15 cellular contexts compared by ENCODE assay signal in genomic region chr3:54599741-54600140, GRCh38.
DNase-seq lines count a peak whose midpoint lies in the region; ATAC-seq and TF ChIP-seq lines count a peak whose summit lies in the region.
"Had no signal": no experiment of that assay in that cellular context is flagged by ENCODE, and none has a peak within 500 bp of the region (broad histone marks: within the 10 kb centered on the region; RNA-seq: fewer than 3 reads in every experiment).

No MANE protein-coding gene starts in this region.

- peak; percentile 56 to 94 (median 83) for ATAC-seq in heart right ventricle
- no peak for ATAC-seq in GM18867 (IDR thresholded peaks at IDR 0.05; ENCODE audit: unreplicated experiment)
- ATAC-seq: foreskin keratinocyte, Panc1, upper lobe of right lung had no signal

- WGBS in heart right ventricle, 2 donors: 50 to 63% methylated on average over 11 of the region's 11 CpGs

- no peaks in the 10 kb centered on the region for H3K9me3 ChIP-seq in heart right ventricle
- H3K9me3 ChIP-seq: upper lobe of right lung had no signal

- H3K4me3 ChIP-seq in heart right ventricle: peak overlapping the region in 5 of 10 donors; percentile 13 to 24 (median 19)
- H3K4me3 ChIP-seq: upper lobe of right lung had no signal

- H3K27me3 ChIP-seq in heart right ventricle: no peaks in the 10 kb centered on the region
- H3K27me3 ChIP-seq: foreskin keratinocyte, upper lobe of right lung had no signal

- no peak for TF ChIP-seq CTCF in heart right ventricle (IDR thresholded peaks at IDR 0.05)

- no peaks in the 10 kb centered on the region for H3K36me3 ChIP-seq in heart right ventricle
- H3K36me3 ChIP-seq: upper lobe of right lung had no signal

- H3K4me1 ChIP-seq in heart right ventricle: peaks cover 0 to 22% (median 0%) of the 10 kb centered on the region in 9 donors
- H3K4me1 ChIP-seq: foreskin keratinocyte, upper lobe of right lung had no signal

- DNase-seq in C1 segment of cervical spinal cord (lab: John Stamatoyannopoulos, UW) (peak in 12 of 14 donors; percentile 4 to 78 (median 38)), heart right ventricle (peak; percentile 42 to 72), posterior cingulate gyrus (peak; percentile 22 to 90 (median 62)), iPS-NIHi7 (ENCODE audit: extremely low spot score) (no peak), ACHN (no peak), NCI-H2081 treated with DMSO at 0.1 percent for 48 hours (lab: John Stamatoyannopoulos, UW) (no peak)
- DNase-seq: activated gamma-delta T cell treated with Interleukin-2 at 50 U/mL for 16 hours; foreskin keratinocyte; NCI-H2029 treated with DMSO at 0.1 percent for 48 hours; stimulated activated CD4-positive, alpha-beta T cell treated with anti-CD3 and anti-CD28 coated beads, Interleukin-2, amount 100 ng/mL, for 24 hours; SW 1271; upper lobe of right lung had no signal

- H3K27ac ChIP-seq in angular gyrus (ENCODE audit: low read depth, low read length): peak overlapping the region; percentile 13
- H3K27ac ChIP-seq in heart right ventricle: peak overlapping the region in 6 of 10 donors; percentile 8 to 64 (median 36)
- H3K27ac ChIP-seq: foreskin keratinocyte, upper lobe of right lung had no signal

- in situ Hi-C loops in ACHN (cut with HindIII; ENCODE audit: low pct_ligation_motif_present, low pct_unique_long_range_greater_than_20kb, low sequenced_read_pairs): no loop called here

- intact Hi-C loops in heart right ventricle (cut with DNase I): no loop called here
- intact Hi-C loops in posterior cingulate gyrus (cut with DNase I): loop anchor here (5.0 kb wide), 1 partner anchor 223 kb away; no protein-coding TSS in a partner anchor

Comparison
In these comparisons a context has a peak if more than half of its experiments do, and no peak if none do; other contexts are left out.
1. DNase-seq: peak in C1 segment of cervical spinal cord (12 of 14), heart right ventricle (2 of 2) and posterior cingulate gyrus (10 of 10); none in iPS-NIHi7 (single experiment), ACHN (single experiment) and NCI-H2081 treated with DMSO at 0.1 percent for 48 hours (single experiment).